ENCODE assay signal across 8 cellular contexts in genomic region chr4:145937990-145938611, GRCh38. TPM values are rescaled to one million over a fixed set of nuclear protein-coding genes. Genes with fewer than 3 reads are reported as not detected.
DNase-seq lines count a peak whose midpoint lies in the region; ATAC-seq and TF ChIP-seq lines count a peak whose summit lies in the region.

No MANE protein-coding gene starts in this region.

- peak overlapping the region; percentile 89 for H3K27ac Mint-ChIP-seq in Calu3 (ENCODE audit: unreplicated experiment)

- in situ Hi-C loops in SK-MEL-5 (cut with HindIII; ENCODE audit: low pct_unique_long_range_greater_than_20kb, low sequenced_read_pairs), result no loop called here

- H3K4me1 ChIP-seq in adipocyte (ENCODE audit: control insufficient read depth, insufficient read depth, low read length), result peaks cover 30% of the 10 kb centered on the region
- H3K4me1 ChIP-seq in hepatocyte (ENCODE audit: insufficient read depth), result peaks cover 20% of the 10 kb centered on the region

- H3K9me3 ChIP-seq in adipocyte (ENCODE audit: control insufficient read depth, low read length) (no peaks in the 10 kb centered on the region), hepatocyte (ENCODE audit: low read depth) (no peaks in the 10 kb centered on the region)

- peak overlapping the region; percentile 95 for H3K9ac ChIP-seq in adipocyte (ENCODE audit: low read length)

- intact Hi-C loops in Calu3 (cut with micrococcal nuclease; ENCODE audit: unreplicated experiment) (loop anchor here (5.0 to 10.0 kb wide), 3 partner anchors 94 to 237 kb away; partner anchors contain the start of gene LSM6), sciatic nerve (cut with DNase I) (no loop called here)

- peaks cover 31% of the 10 kb centered on the region for H3K79me2 ChIP-seq in hepatocyte

- H3K9me2 ChIP-seq in hepatocyte (replicated peaks; ENCODE audit: insufficient read depth), result no peaks in the 10 kb centered on the region

- peak overlapping the region; percentile 80 for H3K4me3 Mint-ChIP-seq in Calu3 (ENCODE audit: low read depth, unreplicated experiment)

- no peaks in the 10 kb centered on the region for H3K27me3 Mint-ChIP-seq in Calu3 (ENCODE audit: unreplicated experiment)

- TF ChIP-seq CTCF in Calu3 (IDR thresholded peaks at IDR 0.05; ENCODE audit: unreplicated experiment) (no peak), hepatocyte (IDR thresholded peaks at IDR 0.05; ENCODE audit: poor library complexity) (no peak)

- H2AFZ ChIP-seq in hepatocyte, result peak overlapping the region; percentile 70

- H3K4me3 ChIP-seq in adipocyte (ENCODE audit: low read length) (peak overlapping the region; percentile 99), hepatocyte (peak overlapping the region; percentile 92)

- H3K4me2 ChIP-seq in hepatocyte, result peak overlapping the region; percentile 77

- no peaks in the 10 kb centered on the region for H3K9me3 Mint-ChIP-seq in Calu3 (ENCODE audit: low read depth, unreplicated experiment)

- 0% methylated on average over 15 of the region's 18 CpGs for WGBS in hepatocyte (ENCODE audit: low lambda C conversion rate, missing lambda C conversion rate)

- peaks cover 33% of the 10 kb centered on the region for H3K4me1 Mint-ChIP-seq in Calu3 (ENCODE audit: low read depth, unreplicated experiment)

- peak; percentile 8 for ATAC-seq in HG02852 (IDR thresholded peaks at IDR 0.05; ENCODE audit: unreplicated experiment)
- ATAC-seq in sciatic nerve, result peak; percentile 43
- ATAC-seq in HG03378 (IDR thresholded peaks at IDR 0.05; ENCODE audit: unreplicated experiment), result no peak

- H3K36me3 ChIP-seq in adipocyte (ENCODE audit: control insufficient read depth, insufficient read depth, low read length, severe bottlenecking) (no peaks in the 10 kb centered on the region), hepatocyte (replicated peaks; ENCODE audit: insufficient read depth, low read depth) (no peaks in the 10 kb centered on the region)

- DNase-seq in Calu3 (no peak), SK-MEL-5 (ENCODE audit: low read depth, low spot score) (peak; percentile 31), adipocyte (ENCODE audit: low read depth) (peak; percentile 66), hepatocyte (ENCODE audit: low spot score) (peak; percentile 63), sciatic nerve (ENCODE audit: low spot score) (no peak), foreskin melanocyte (no peak)

- no TSS peak for BruUV-seq in Calu3 (replicated peaks; lab: Mats Ljungman, UMichigan)

- H3K27ac ChIP-seq in hepatocyte, result peak overlapping the region; percentile 99

- H3K27me3 ChIP-seq in adipocyte (replicated peaks; ENCODE audit: control insufficient read depth, insufficient read depth, low read length) (no peaks in the 10 kb centered on the region), hepatocyte (no peaks in the 10 kb centered on the region)

- CTCF ChIA-PET in Calu3 (lab: Charles Lee), result interaction anchor here (1.3 kb wide), 1 partner anchor 95 kb away, joined by 3 read pairs; no protein-coding TSS in a partner anchor

- H4K20me1 ChIP-seq in hepatocyte (ENCODE audit: insufficient read depth, poor library complexity, severe bottlenecking), result peaks cover under 1% of the 10 kb centered on the region

- H3K36me3 Mint-ChIP-seq in Calu3 (ENCODE audit: insufficient read depth, unreplicated experiment), result peaks cover 43% of the 10 kb centered on the region

RNA-seq across cellular contexts. Expression of gene ZNF827, which starts 0.5 kb away (rescaled TPM):
- total RNA-seq in Calu3 (2022) (23.8 and 26.2 TPM in 2 replicates), hepatocyte (14.9 and 17.5 TPM in 2 replicates), sciatic nerve (13.3 TPM)
- total RNA-seq in SK-MEL-5 (2014; rRNA removed; shearing (Covaris generic)), result 5.8 and 5.9 TPM in 2 replicates
- 9.9 and 31.3 TPM in 2 replicates for polyA plus RNA-seq in SK-MEL-5 (2015; cell fraction: cytosol; rRNA removed)
- polyA plus RNA-seq in SK-MEL-5 (2015; cell fraction: nucleus; rRNA removed), result 21.1 and 54.1 TPM in 2 replicates
- polyA plus RNA-seq in hepatocyte, result 7.8 and 12.2 TPM in 2 replicates

Comparison
In these comparisons a context has a peak if more than half of its experiments do, and no peak if none do; other contexts are left out.
1. DNase-seq: peak in SK-MEL-5 (single experiment), adipocyte (single experiment) and hepatocyte (single experiment); none in Calu3 (single experiment), sciatic nerve (single experiment) and foreskin melanocyte (single experiment).